ENCODE assay signal across 17 cellular contexts in genomic region chr20:56875803-56876202, GRCh38.
DNase-seq lines count a peak whose midpoint lies in the region; ATAC-seq and TF ChIP-seq lines count a peak whose summit lies in the region.
"Had no signal": no experiment of that assay in that cellular context is flagged by ENCODE, and none has a peak within 500 bp of the region (broad histone marks: within the 10 kb centered on the region; RNA-seq: fewer than 3 reads in every experiment).

No MANE protein-coding gene starts in this region.

- CTCF ChIA-PET in MCF 10A (lab: Yijun Ruan, JAX) = interaction anchor here (1.5 kb wide), 1 partner anchor 246 kb away, joined by 5 read pairs; no protein-coding TSS in a partner anchor
- CTCF ChIA-PET in mammary epithelial cell (lab: Charles Lee; ENCODE audit: low non-redundant PET) = no interaction called here
- CTCF ChIA-PET in RWPE1 (lab: Yijun Ruan, JAX) = no interaction called here

- H3K36me3 ChIP-seq in mammary epithelial cell (ENCODE audit: insufficient read depth, low read length) (no peaks in the 10 kb centered on the region), trophoblast cell (ENCODE audit: control insufficient read depth in 1 of 2, insufficient read depth in 2 of 2, low read length in 2 of 2) (no peaks in the 10 kb centered on the region)
- H3K36me3 ChIP-seq: BE2C; BLaER1 treated with 17β-estradiol and CSF1 and Interleukin-3, amounts not matched to agents 10 nM and 100 nM; HAP-1 had no signal

- in situ Hi-C loops in mammary epithelial cell (cut with MboI; ENCODE audit: low sequenced_read_pairs in 2 of 2) = loop anchor here in 1 of 2 donors (10.0 kb wide), 1 partner anchor 241 kb away; no protein-coding TSS in a partner anchor

- BruUV-seq in MCF 10A (replicated peaks; lab: Mats Ljungman, UMichigan) (no TSS peak), mammary epithelial cell (replicated peaks; lab: Mats Ljungman, UMichigan) (no TSS peak)

- H3K36me3 Mint-ChIP-seq in MCF 10A (ENCODE audit: insufficient read depth, unreplicated experiment) = peaks cover 7% of the 10 kb centered on the region
- no peaks in the 10 kb centered on the region for H3K36me3 Mint-ChIP-seq in activated T-cell treated with anti-CD3 and anti-CD28 coated beads, Interleukin-2, amount 50 U/mL, for 24 hours (ENCODE audit: low read depth)
- H3K36me3 Mint-ChIP-seq: CD14-positive monocyte; CD8-positive, alpha-beta memory T cell had no signal

- H2AFZ ChIP-seq in mammary epithelial cell (ENCODE audit: low read depth, low read length) (no peak overlapping the region), trophoblast cell (ENCODE audit: insufficient read depth, low read length, poor library complexity) (no peak overlapping the region)

- no peak overlapping the region for H3K4me3 Mint-ChIP-seq in MCF 10A (ENCODE audit: unreplicated experiment)
- no peak overlapping the region for H3K4me3 Mint-ChIP-seq in activated T-cell treated with anti-CD3 and anti-CD28 coated beads, Interleukin-2, amount 50 U/mL, for 24 hours
- H3K4me3 Mint-ChIP-seq: CD14-positive monocyte; CD4-positive, alpha-beta T cell; CD8-positive, alpha-beta memory T cell had no signal

- H3K18ac ChIP-seq in trophoblast cell (ENCODE audit: low read length) = no peak overlapping the region

- no peaks in the 10 kb centered on the region for H4K20me1 ChIP-seq in mammary epithelial cell (ENCODE audit: insufficient read depth, low read length)
- H4K20me1 ChIP-seq: BLaER1 treated with 17β-estradiol and CSF1 and Interleukin-3, amounts not matched to agents 10 nM and 100 nM had no signal

- peaks cover 7% of the 10 kb centered on the region for H3K4me1 ChIP-seq in mammary epithelial cell (ENCODE audit: insufficient read depth, low read length)
- peaks cover 10 to 28% of the 10 kb centered on the region in 2 experiments for H3K4me1 ChIP-seq in trophoblast cell (ENCODE audit: control insufficient read depth in 1 of 2, insufficient read depth in 2 of 2, low read length in 2 of 2)
- H3K4me1 ChIP-seq: BE2C, HAP-1 had no signal

- no peak overlapping the region for H2AK5ac ChIP-seq in trophoblast cell (ENCODE audit: low read length)

- H3K9ac ChIP-seq in mammary epithelial cell (ENCODE audit: insufficient read depth, low read length) (no peak overlapping the region), trophoblast cell (ENCODE audit: low read length) (no peak overlapping the region)

- TF ChIP-seq CTCF in MCF 10A (IDR thresholded peaks at IDR 0.05; ENCODE audit: unreplicated experiment) (no peak), mammary epithelial cell (conservative IDR thresholded peaks at IDR 0.05 in 1 of 2, IDR thresholded peaks at IDR 0.05 in 1 of 2; ENCODE audit: extremely low read depth in 1 of 2, insufficient read depth in 1 of 2, low read depth in 1 of 2, low read length in 2 of 2) (no peak), RWPE1 (conservative IDR thresholded peaks at IDR 0.05; ENCODE audit: low read depth) (no peak)

- H4K91ac ChIP-seq in trophoblast cell (ENCODE audit: low read depth, low read length) = no peak overlapping the region

- no peak overlapping the region for H3K4ac ChIP-seq in trophoblast cell (ENCODE audit: low read depth, low read length)

- H2BK120ac ChIP-seq in trophoblast cell (ENCODE audit: insufficient read depth, low read length, poor library complexity) = no peak overlapping the region

- no peak overlapping the region for H3K14ac ChIP-seq in trophoblast cell (ENCODE audit: low read length)

- H3K4me2 ChIP-seq in mammary epithelial cell (ENCODE audit: insufficient read depth, low read depth, low read length) (no peak overlapping the region), trophoblast cell (ENCODE audit: low read length) (no peak overlapping the region)

- H3K4me1 Mint-ChIP-seq in MCF 10A (ENCODE audit: insufficient read depth, unreplicated experiment) = peaks cover 7% of the 10 kb centered on the region
- no peaks in the 10 kb centered on the region for H3K4me1 Mint-ChIP-seq in activated T-cell treated with anti-CD3 and anti-CD28 coated beads, Interleukin-2, amount 50 U/mL, for 24 hours (ENCODE audit: low read depth)
- H3K4me1 Mint-ChIP-seq: CD14-positive monocyte; CD8-positive, alpha-beta memory T cell had no signal

- H3K27me3 Mint-ChIP-seq in MCF 10A (ENCODE audit: insufficient read depth, unreplicated experiment) = no peaks in the 10 kb centered on the region
- no peaks in the 10 kb centered on the region for H3K27me3 Mint-ChIP-seq in activated T-cell treated with anti-CD3 and anti-CD28 coated beads, Interleukin-2, amount 50 U/mL, for 24 hours
- H3K27me3 Mint-ChIP-seq: CD4-positive, alpha-beta T cell had no signal

- intact Hi-C loops in MCF 10A (cut with micrococcal nuclease) = loop anchor here (1.0 to 10.0 kb wide), 2 partner anchors 91 to 246 kb away; no protein-coding TSS in a partner anchor
- intact Hi-C loops in mammary epithelial cell (cut with micrococcal nuclease) = loop anchor here (10.0 kb wide), 1 partner anchor 161 kb away; no protein-coding TSS in a partner anchor

- DNase-seq in MCF 10A (ENCODE audit: unreplicated experiment) (no peak), mammary epithelial cell (no peak), RWPE1 (ENCODE audit: low spot score) (no peak), trophoblast cell (peak in 1 of 2 donors; percentile 12), activated gamma-delta T cell treated with Interleukin-2 at 50 U/mL for 16 hours (no peak)
- no peak for DNase-seq in activated T-cell treated with anti-CD3 and anti-CD28 coated beads, Interleukin-2, amount 50 U/mL, for 24 hours
- DNase-seq: AML-193; BE2C; CD4-positive, alpha-beta T cell; CD8-positive, alpha-beta memory T cell; DMS79 treated with DMSO at 0.1 percent for 48 hours; GF-D8 had no signal

- no peaks in the 10 kb centered on the region for H3K79me2 ChIP-seq in mammary epithelial cell (ENCODE audit: insufficient read depth, low read length)
- H3K79me2 ChIP-seq in trophoblast cell (ENCODE audit: control insufficient read depth, insufficient read depth, low read length, poor library complexity) = no peaks in the 10 kb centered on the region

- H4K8ac ChIP-seq in trophoblast cell (ENCODE audit: low read depth, low read length) = no peak overlapping the region

- no peaks in the 10 kb centered on the region for H3K27me3 ChIP-seq in mammary epithelial cell (ENCODE audit: insufficient read depth, low read length)
- H3K27me3 ChIP-seq in trophoblast cell (ENCODE audit: insufficient read depth, low read length) = no peaks in the 10 kb centered on the region
- H3K27me3 ChIP-seq: BE2C; BLaER1 treated with 17β-estradiol and CSF1 and Interleukin-3, amounts not matched to agents 10 nM and 100 nM had no signal

- H4K12ac ChIP-seq in trophoblast cell (ENCODE audit: low read depth, low read length) = no peak overlapping the region

- no peak overlapping the region for H2BK5ac ChIP-seq in trophoblast cell (ENCODE audit: low read depth, low read length, poor library complexity)

- no peak overlapping the region for H3K23ac ChIP-seq in trophoblast cell (ENCODE audit: low read length)

- POLR2A ChIA-PET in MCF 10A (lab: Yijun Ruan, JAX) (interaction anchor here (1.1 to 1.7 kb wide), 5 partner anchors 15 to 476 kb away, joined by 3 to 7 read pairs (median 5); partner anchors contain the start of genes RAE1 and TFAP2C), RWPE1 (lab: Yijun Ruan, JAX; ENCODE audit: low non-redundant PET) (no interaction called here)

- peak overlapping the region; percentile 72 for H3K27ac Mint-ChIP-seq in MCF 10A (ENCODE audit: low read depth, unreplicated experiment)
- H3K27ac Mint-ChIP-seq in activated T-cell treated with anti-CD3 and anti-CD28 coated beads, Interleukin-2, amount 50 U/mL, for 24 hours = no peak overlapping the region
- H3K27ac Mint-ChIP-seq: CD4-positive, alpha-beta T cell; CD8-positive, alpha-beta memory T cell had no signal

- H3K9me3 ChIP-seq in mammary epithelial cell (replicated peaks; ENCODE audit: insufficient read depth, low read length) (no peaks in the 10 kb centered on the region), trophoblast cell (ENCODE audit: insufficient read depth, low read depth, low read length) (no peaks in the 10 kb centered on the region)
- H3K9me3 ChIP-seq: BE2C, HAP-1 had no signal

- dilution Hi-C loops in mammary epithelial cell (cut with HindIII; ENCODE audit: low sequenced_read_pairs) = no loop called here

- H3K27ac ChIP-seq in mammary epithelial cell (ENCODE audit: insufficient read depth, low read depth, low read length) (no peak overlapping the region), RWPE1 (peak overlapping the region; percentile 91), trophoblast cell (ENCODE audit: low read depth, low read length) (peak overlapping the region; percentile 83)
- H3K27ac ChIP-seq: 22Rv1 had no signal

- no peak overlapping the region for H2BK12ac ChIP-seq in trophoblast cell (ENCODE audit: low read length)

- H3K79me1 ChIP-seq in trophoblast cell (ENCODE audit: low read length) = peaks cover 18% of the 10 kb centered on the region

- H3K4me3 ChIP-seq in mammary epithelial cell (replicated peaks in 1 of 3; ENCODE audit: insufficient read depth in 1 of 3, low read depth in 2 of 3, low read length in 3 of 3) (no peak overlapping the region), trophoblast cell (ENCODE audit: low read depth, low read length) (no peak overlapping the region)
- H3K4me3 ChIP-seq: BLaER1 treated with 17β-estradiol and CSF1 and Interleukin-3, amounts not matched to agents 10 nM and 100 nM; HAP-1 had no signal

- H3K9me3 Mint-ChIP-seq in MCF 10A (ENCODE audit: unreplicated experiment) = no peaks in the 10 kb centered on the region
- no peaks in the 10 kb centered on the region for H3K9me3 Mint-ChIP-seq in activated T-cell treated with anti-CD3 and anti-CD28 coated beads, Interleukin-2, amount 50 U/mL, for 24 hours
- H3K9me3 Mint-ChIP-seq: CD4-positive, alpha-beta T cell had no signal

- ATAC-seq in HG03378 (IDR thresholded peaks at IDR 0.05; ENCODE audit: unreplicated experiment) = no peak

- WGBS in mammary epithelial cell (ENCODE audit: low coverage, missing lambda C conversion rate) = 97% methylated on average over 3 of the region's 7 CpGs
- no CpG with 5 or more reads among the region's 7 CpGs for WGBS in trophoblast cell (ENCODE audit: extremely low coverage, insufficient coverage, insufficient read length)
